9 cellular contexts compared by ENCODE assay signal in the genomic region with DNA sequence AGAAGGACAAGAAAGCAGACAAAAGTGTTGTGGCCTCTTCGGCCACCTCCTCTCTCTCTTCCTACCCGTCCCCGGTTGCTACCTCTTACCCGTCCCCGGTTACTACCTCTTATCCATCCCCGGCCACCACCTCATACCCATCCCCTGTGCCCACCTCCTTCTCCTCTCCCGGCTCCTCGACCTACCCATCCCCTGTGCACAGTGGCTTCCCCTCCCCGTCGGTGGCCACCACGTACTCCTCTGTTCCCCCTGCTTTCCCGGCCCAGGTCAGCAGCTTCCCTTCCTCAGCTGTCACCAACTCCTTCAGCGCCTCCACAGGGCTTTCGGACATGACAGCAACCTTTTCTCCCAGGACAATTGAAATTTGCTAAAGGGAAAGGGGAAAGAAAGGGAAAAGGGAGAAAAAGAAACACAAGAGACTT. TPM values are rescaled to one million over a fixed set of nuclear protein-coding genes. Genes with fewer than 3 reads are reported as not detected.
DNase-seq lines count a peak whose midpoint lies in the region; ATAC-seq and FAIRE-seq lines count a peak whose summit lies in the region.
"Had no signal": no experiment of that assay in that cellular context is flagged by ENCODE, and none has a peak within 500 bp of the region (broad histone marks: within the 10 kb centered on the region; RNA-seq: fewer than 3 reads in every experiment).

No MANE protein-coding gene starts in this region.

- DNase-seq in activated CD4-positive, alpha-beta T cell treated with anti-CD3 and anti-CD28 coated beads, Interleukin-2, amount 10 ng/mL, durations not matched to agents 24 days and 14 days, result no peak
- DNase-seq in activated CD4-positive, alpha-beta T cell treated with anti-CD3 and anti-CD28 coated beads for 1 hour, result no peak
- no peak for DNase-seq in activated T-helper 1 cell treated with anti-CD3 and anti-CD28 coated beads, Interleukin-12 subunit alpha, Interleukin-12 subunit beta, Interleukin-2, Interleukin-4 antibody, amounts not matched to agents 30 ng/mL and 10 ng/mL and 1 ng/mL, durations not matched to agents 14 hours and 24 hours and 36 hours (ENCODE audit: low spot score)
- DNase-seq in stimulated activated CD8-positive, alpha-beta memory T cell treated with anti-CD3 and anti-CD28 coated beads, Interleukin-7, amount 100 ng/mL, for 1 hour (ENCODE audit: low read depth in 2 of 2), result peak; percentile 32 to 44
- DNase-seq in frontal cortex (ENCODE audit: low spot score in 2 of 2) (no peak), NCI-H226 (no peak)
- DNase-seq: activated CD8-positive, alpha-beta memory T cell treated with anti-CD3 and anti-CD28 coated beads for 24 hours had no signal

- FAIRE-seq in frontal cortex (lab: Jason Lieb, UNC), result no peak

- peak overlapping the region; percentile 27 for H3K4me3 ChIP-seq in iPS-11a (ENCODE audit: low read depth, low read length)

- peak overlapping the region; percentile 0 for H3K27ac Mint-ChIP-seq in activated CD4-positive, alpha-beta T cell treated with anti-CD3 and anti-CD28 coated beads, Interleukin-2, amount 10 ng/mL, durations not matched to agents 24 days and 14 days
- H3K27ac Mint-ChIP-seq in activated T-helper 1 cell treated with anti-CD3 and anti-CD28 coated beads, Interleukin-12 subunit alpha, Interleukin-12 subunit beta, Interleukin-2, Interleukin-4 antibody, amounts not matched to agents 30 ng/mL and 10 ng/mL and 1 ng/mL, durations not matched to agents 14 hours and 24 hours and 36 hours, result no peak overlapping the region

- ATAC-seq in HG03108 (IDR thresholded peaks at IDR 0.05; ENCODE audit: unreplicated experiment), result no peak

- H3K4me3 Mint-ChIP-seq in activated CD4-positive, alpha-beta T cell treated with anti-CD3 and anti-CD28 coated beads, Interleukin-2, amount 10 ng/mL, durations not matched to agents 24 days and 14 days, result peak overlapping the region; percentile 90
- peak overlapping the region; percentile 83 for H3K4me3 Mint-ChIP-seq in activated T-helper 1 cell treated with anti-CD3 and anti-CD28 coated beads, Interleukin-12 subunit alpha, Interleukin-12 subunit beta, Interleukin-2, Interleukin-4 antibody, amounts not matched to agents 30 ng/mL and 10 ng/mL and 1 ng/mL, durations not matched to agents 14 hours and 24 hours and 36 hours

- peaks cover 26% of the 10 kb centered on the region for H3K4me1 Mint-ChIP-seq in activated CD4-positive, alpha-beta T cell treated with anti-CD3 and anti-CD28 coated beads, Interleukin-2, amount 10 ng/mL, durations not matched to agents 24 days and 14 days
- H3K4me1 Mint-ChIP-seq in activated T-helper 1 cell treated with anti-CD3 and anti-CD28 coated beads, Interleukin-12 subunit alpha, Interleukin-12 subunit beta, Interleukin-2, Interleukin-4 antibody, amounts not matched to agents 30 ng/mL and 10 ng/mL and 1 ng/mL, durations not matched to agents 14 hours and 24 hours and 36 hours (ENCODE audit: low read depth), result peaks cover 26% of the 10 kb centered on the region

- intact Hi-C loops in activated CD4-positive, alpha-beta T cell treated with anti-CD3 and anti-CD28 coated beads, Interleukin-2, amount 10 ng/mL, durations not matched to agents 24 days and 14 days (cut with micrococcal nuclease), result loop anchor here (10.0 kb wide), 2 partner anchors 713 to 827 kb away; partner anchors contain the start of genes HNRNPA0 and MATR3
- intact Hi-C loops in activated T-helper 1 cell treated with anti-CD3 and anti-CD28 coated beads, Interleukin-12 subunit alpha, Interleukin-12 subunit beta, Interleukin-2, Interleukin-4 antibody, amounts not matched to agents 30 ng/mL and 10 ng/mL and 1 ng/mL, durations not matched to agents 14 hours and 24 hours and 36 hours (cut with micrococcal nuclease), result loop anchor here (5.0 to 10.0 kb wide), 3 partner anchors 713 to 935 kb away; partner anchors contain the start of genes HNRNPA0, MATR3 and SPATA24

- H3K9me3 Mint-ChIP-seq in activated CD4-positive, alpha-beta T cell treated with anti-CD3 and anti-CD28 coated beads, Interleukin-2, amount 10 ng/mL, durations not matched to agents 24 days and 14 days, result no peaks in the 10 kb centered on the region
- H3K9me3 Mint-ChIP-seq in activated T-helper 1 cell treated with anti-CD3 and anti-CD28 coated beads, Interleukin-12 subunit alpha, Interleukin-12 subunit beta, Interleukin-2, Interleukin-4 antibody, amounts not matched to agents 30 ng/mL and 10 ng/mL and 1 ng/mL, durations not matched to agents 14 hours and 24 hours and 36 hours, result no peaks in the 10 kb centered on the region

- peaks cover 28% of the 10 kb centered on the region for H3K36me3 Mint-ChIP-seq in activated CD4-positive, alpha-beta T cell treated with anti-CD3 and anti-CD28 coated beads, Interleukin-2, amount 10 ng/mL, durations not matched to agents 24 days and 14 days (ENCODE audit: low read depth)
- H3K36me3 Mint-ChIP-seq in activated T-helper 1 cell treated with anti-CD3 and anti-CD28 coated beads, Interleukin-12 subunit alpha, Interleukin-12 subunit beta, Interleukin-2, Interleukin-4 antibody, amounts not matched to agents 30 ng/mL and 10 ng/mL and 1 ng/mL, durations not matched to agents 14 hours and 24 hours and 36 hours (ENCODE audit: low read depth), result peaks cover 24% of the 10 kb centered on the region

- peaks cover 13% of the 10 kb centered on the region for H3K27me3 Mint-ChIP-seq in activated CD4-positive, alpha-beta T cell treated with anti-CD3 and anti-CD28 coated beads, Interleukin-2, amount 10 ng/mL, durations not matched to agents 24 days and 14 days
- H3K27me3 Mint-ChIP-seq in activated T-helper 1 cell treated with anti-CD3 and anti-CD28 coated beads, Interleukin-12 subunit alpha, Interleukin-12 subunit beta, Interleukin-2, Interleukin-4 antibody, amounts not matched to agents 30 ng/mL and 10 ng/mL and 1 ng/mL, durations not matched to agents 14 hours and 24 hours and 36 hours (ENCODE audit: insufficient read depth), result peaks cover 9% of the 10 kb centered on the region

RNA-seq across cellular contexts. Expression of gene EGR1, which starts 2.4 kb away (rescaled TPM):
- total RNA-seq in activated CD4-positive, alpha-beta T cell treated with anti-CD3 and anti-CD28 coated beads, Interleukin-2, amount 10 ng/mL, durations not matched to agents 24 days and 14 days, result 53.4 and 54.6 TPM in 2 replicates
- 42.8 and 43.0 TPM in 2 replicates for total RNA-seq in activated T-helper 1 cell treated with anti-CD3 and anti-CD28 coated beads, Interleukin-12 subunit alpha, Interleukin-12 subunit beta, Interleukin-2, Interleukin-4 antibody, amounts not matched to agents 30 ng/mL and 10 ng/mL and 1 ng/mL, durations not matched to agents 14 hours and 24 hours and 36 hours
- total RNA-seq in frontal cortex, result 0.82 TPM

RNA-seq across cellular contexts. Expression of gene REEP2, which starts 28.9 kb away (rescaled TPM):
- total RNA-seq in activated CD4-positive, alpha-beta T cell treated with anti-CD3 and anti-CD28 coated beads, Interleukin-2, amount 10 ng/mL, durations not matched to agents 24 days and 14 days, result 3.5 and 4.6 TPM in 2 replicates
- 5.1 and 5.4 TPM in 2 replicates for total RNA-seq in activated T-helper 1 cell treated with anti-CD3 and anti-CD28 coated beads, Interleukin-12 subunit alpha, Interleukin-12 subunit beta, Interleukin-2, Interleukin-4 antibody, amounts not matched to agents 30 ng/mL and 10 ng/mL and 1 ng/mL, durations not matched to agents 14 hours and 24 hours and 36 hours
- total RNA-seq in frontal cortex, result 70.9 TPM

Comparison
In these comparisons a context has a peak if more than half of its experiments do, and no peak if none do; other contexts are left out.
1. DNase-seq: peak in stimulated activated CD8-positive, alpha-beta memory T cell treated with anti-CD3 and anti-CD28 coated beads, Interleukin-7, amount 100 ng/mL, for 1 hour (2 of 2); none in activated CD4-positive, alpha-beta T cell treated with anti-CD3 and anti-CD28 coated beads, Interleukin-2, amount 10 ng/mL, durations not matched to agents 24 days and 14 days (single experiment), activated CD4-positive, alpha-beta T cell treated with anti-CD3 and anti-CD28 coated beads for 1 hour (single experiment), activated T-helper 1 cell treated with anti-CD3 and anti-CD28 coated beads, Interleukin-12 subunit alpha, Interleukin-12 subunit beta, Interleukin-2, Interleukin-4 antibody, amounts not matched to agents 30 ng/mL and 10 ng/mL and 1 ng/mL, durations not matched to agents 14 hours and 24 hours and 36 hours (single experiment), frontal cortex (0 of 2) and NCI-H226 (single experiment).
2. RNA of gene EGR1, which starts 2.4 kb away (total RNA-seq): 53.4 to 54.6 TPM in activated CD4-positive, alpha-beta T cell treated with anti-CD3 and anti-CD28 coated beads, Interleukin-2, amount 10 ng/mL, durations not matched to agents 24 days and 14 days and 42.8 to 43.0 TPM in activated T-helper 1 cell treated with anti-CD3 and anti-CD28 coated beads, Interleukin-12 subunit alpha, Interleukin-12 subunit beta, Interleukin-2, Interleukin-4 antibody, amounts not matched to agents 30 ng/mL and 10 ng/mL and 1 ng/mL, durations not matched to agents 14 hours and 24 hours and 36 hours; 0.82 TPM in frontal cortex (single experiment); every median in the first group is over 10 times any median in the second.
3. RNA of gene REEP2, which starts 28.9 kb away (total RNA-seq): 70.9 TPM in frontal cortex (single experiment); 5.1 to 5.4 TPM in activated T-helper 1 cell treated with anti-CD3 and anti-CD28 coated beads, Interleukin-12 subunit alpha, Interleukin-12 subunit beta, Interleukin-2, Interleukin-4 antibody, amounts not matched to agents 30 ng/mL and 10 ng/mL and 1 ng/mL, durations not matched to agents 14 hours and 24 hours and 36 hours and 3.5 to 4.6 TPM in activated CD4-positive, alpha-beta T cell treated with anti-CD3 and anti-CD28 coated beads, Interleukin-2, amount 10 ng/mL, durations not matched to agents 24 days and 14 days; every median in the first group is over 10 times any median in the second.